In genomic region chr9:33452828-33453271, GRCh38 we compare ENCODE assay signal across 8 cellular contexts. TPM values are rescaled to one million over a fixed set of nuclear protein-coding genes. Genes with fewer than 3 reads are reported as not detected.
A peak's percentile ranks its signal among the peaks of the same experiment; 100 is the strongest.
DNase-seq lines count a peak whose midpoint lies in the region; ATAC-seq and FAIRE-seq lines count a peak whose summit lies in the region.

No MANE protein-coding gene starts in this region.

- H3K9me3 Mint-ChIP-seq in activated naive CD4-positive, alpha-beta T cell treated with anti-CD3 and anti-CD28 coated beads, Interleukin-2, amount 50 U/mL, for 24 hours: no peaks in the 10 kb centered on the region

- no peaks in the 10 kb centered on the region for H3K27me3 Mint-ChIP-seq in activated naive CD4-positive, alpha-beta T cell treated with anti-CD3 and anti-CD28 coated beads, Interleukin-2, amount 50 U/mL, for 24 hours

- FAIRE-seq in RCC 7860 (lab: Jason Lieb, UNC): no peak

- peak; percentile 40 for ATAC-seq in HG02798 (IDR thresholded peaks at IDR 0.05; ENCODE audit: poor library complexity, unreplicated experiment)
- peak; percentile 50 for ATAC-seq in left ventricle myocardium superior
- no peak for ATAC-seq in HG03571 (IDR thresholded peaks at IDR 0.05; ENCODE audit: unreplicated experiment)
- no peak for ATAC-seq in GM18517 (IDR thresholded peaks at IDR 0.05; ENCODE audit: unreplicated experiment)

- H3K27ac Mint-ChIP-seq in activated naive CD4-positive, alpha-beta T cell treated with anti-CD3 and anti-CD28 coated beads, Interleukin-2, amount 50 U/mL, for 24 hours: peak overlapping the region; percentile 81

- peak; percentile 95 for DNase-seq in Daoy (ENCODE audit: low read depth)
- peak; percentile 40 for DNase-seq in RCC 7860 (ENCODE audit: low spot score)
- DNase-seq in left ventricle myocardium superior: peak; percentile 52
- peak; percentile 65 for DNase-seq in smooth muscle cell of the brain vasculature (ENCODE audit: low read depth, low spot score)

- H3K4me1 Mint-ChIP-seq in activated naive CD4-positive, alpha-beta T cell treated with anti-CD3 and anti-CD28 coated beads, Interleukin-2, amount 50 U/mL, for 24 hours: peaks cover 65% of the 10 kb centered on the region

- intact Hi-C loops in left ventricle myocardium superior (cut with micrococcal nuclease): no loop called here

- H3K36me3 Mint-ChIP-seq in activated naive CD4-positive, alpha-beta T cell treated with anti-CD3 and anti-CD28 coated beads, Interleukin-2, amount 50 U/mL, for 24 hours: no peaks in the 10 kb centered on the region

- H3K4me3 Mint-ChIP-seq in activated naive CD4-positive, alpha-beta T cell treated with anti-CD3 and anti-CD28 coated beads, Interleukin-2, amount 50 U/mL, for 24 hours: peak overlapping the region; percentile 7

RNA-seq across cellular contexts. Expression of gene AQP3, which starts 5.5 kb away (rescaled TPM):
- 1.9 and 3.5 TPM in 2 replicates for total RNA-seq in Daoy (2014; rRNA removed; shearing (Covaris generic))
- total RNA-seq in left ventricle myocardium superior: 14.8 TPM

RNA-seq across cellular contexts. Expression of gene NOL6, which starts 20.9 kb away (rescaled TPM):
- total RNA-seq in Daoy (2014; rRNA removed; shearing (Covaris generic)): 69.0 and 74.6 TPM in 2 replicates
- total RNA-seq in left ventricle myocardium superior: 12.7 TPM

RNA-seq across cellular contexts. Expression of gene AQP7, which starts 50.5 kb away (rescaled TPM):
- not detected in 2 replicates for total RNA-seq in Daoy (2014; rRNA removed; shearing (Covaris generic))
- total RNA-seq in left ventricle myocardium superior: 173 TPM

Comparison
In these comparisons a context has a peak if more than half of its experiments do, and no peak if none do; other contexts are left out.
1. DNase-seq: peak in every context shown above with its lines; median percentile 95 in Daoy; 65 in smooth muscle cell of the brain vasculature; 52 in left ventricle myocardium superior; 40 in RCC 7860.
2. ATAC-seq: peak in HG02798 (single experiment) and left ventricle myocardium superior (single experiment); none in HG03571 (single experiment) and GM18517 (single experiment).
3. RNA of gene AQP7, which starts 50.5 kb away (total RNA-seq): 173 TPM in left ventricle myocardium superior (single experiment); not detected in Daoy; every median in the first group is over 100 times any median in the second.